Comparison of ENCODE assay signal across 24 cellular contexts in genomic region chr1:72177711-72178110, GRCh38.
DNase-seq lines count a peak whose midpoint lies in the region; ATAC-seq and TF ChIP-seq lines count a peak whose summit lies in the region.
"Had no signal": no experiment of that assay in that cellular context is flagged by ENCODE, and none has a peak within 500 bp of the region (broad histone marks: within the 10 kb centered on the region; RNA-seq: fewer than 3 reads in every experiment).

No MANE protein-coding gene starts in this region.

- H3K79me2 ChIP-seq in PC-3 (ENCODE audit: low read length) = no peaks in the 10 kb centered on the region

- BruUV-seq in MCF 10A (replicated peaks; lab: Mats Ljungman, UMichigan) (no TSS peak), PC-3 (replicated peaks; lab: Mats Ljungman, UMichigan) (no TSS peak)

- H3K9me3 Mint-ChIP-seq in MCF 10A (ENCODE audit: unreplicated experiment) = no peaks in the 10 kb centered on the region
- H3K9me3 Mint-ChIP-seq in stimulated activated naive CD8-positive, alpha-beta T cell treated with anti-CD3 and anti-CD28 coated beads, Interleukin-15, amount 100 ng/mL, for 72 hours = no peaks in the 10 kb centered on the region
- H3K9me3 Mint-ChIP-seq: WTC11 had no signal

- H2AFZ ChIP-seq in PC-3 (ENCODE audit: low read length) = no peak overlapping the region

- H3K27me3 ChIP-seq in breast epithelium = no peaks in the 10 kb centered on the region
- no peaks in the 10 kb centered on the region for H3K27me3 ChIP-seq in PC-3 (ENCODE audit: low read length)
- H3K27me3 ChIP-seq in MG63 = no peaks in the 10 kb centered on the region
- H3K27me3 ChIP-seq: BLaER1 treated with 17β-estradiol and CSF1 and Interleukin-3, amounts not matched to agents 10 nM and 100 nM; esophagus muscularis mucosa; heart left ventricle; left lung; upper lobe of left lung had no signal

- no peak for TF ChIP-seq CTCF in MCF 10A (IDR thresholded peaks at IDR 0.05; ENCODE audit: unreplicated experiment)
- TF ChIP-seq CTCF in breast epithelium (IDR thresholded peaks at IDR 0.05) = no peak
- TF ChIP-seq CTCF in PC-3 (conservative IDR thresholded peaks at IDR 0.05; ENCODE audit: low read depth, low read length) = no peak
- TF ChIP-seq CTCF in fibroblast of pulmonary artery (IDR thresholded peaks at IDR 0.05; ENCODE audit: low read length, missing control alignments) = no peak

- H3K4me3 Mint-ChIP-seq in MCF 10A (ENCODE audit: unreplicated experiment) = no peak overlapping the region
- H3K4me3 Mint-ChIP-seq in stimulated activated naive CD8-positive, alpha-beta T cell treated with anti-CD3 and anti-CD28 coated beads, Interleukin-15, amount 100 ng/mL, for 72 hours = no peak overlapping the region
- H3K4me3 Mint-ChIP-seq: activated naive CD8-positive, alpha-beta T cell; activated T-helper 17 cell treated with anti-CD3 and anti-CD28 coated beads, Interleukin-2, amount 50 U/mL, for 72 hours; neural crest cell; WTC11 had no signal

- peak; percentile 55; the same call in 1 of the 2 replicates for ATAC-seq in PC-3
- ATAC-seq in HG03280 (IDR thresholded peaks at IDR 0.05; ENCODE audit: unreplicated experiment) = no peak
- ATAC-seq in stimulated activated naive CD8-positive, alpha-beta T cell treated with anti-CD3 and anti-CD28 coated beads, Interleukin-15, amount 100 ng/mL, for 72 hours = no peak
- ATAC-seq: A549; activated T-helper 17 cell treated with anti-CD3 and anti-CD28 coated beads, Interleukin-2, amount 50 U/mL, for 72 hours; WTC11 had no signal

- H3K27ac Mint-ChIP-seq in MCF 10A (ENCODE audit: low read depth, unreplicated experiment) = no peak overlapping the region
- no peak overlapping the region for H3K27ac Mint-ChIP-seq in stimulated activated naive CD8-positive, alpha-beta T cell treated with anti-CD3 and anti-CD28 coated beads, Interleukin-15, amount 100 ng/mL, for 72 hours
- H3K27ac Mint-ChIP-seq: activated naive CD8-positive, alpha-beta T cell; activated T-helper 17 cell treated with anti-CD3 and anti-CD28 coated beads, Interleukin-2, amount 50 U/mL, for 72 hours; WTC11 had no signal

- no peak for TF ChIP-seq POLR2A in breast epithelium (IDR thresholded peaks at IDR 0.05)

- H3K4me1 ChIP-seq in breast epithelium = no peaks in the 10 kb centered on the region
- H3K4me1 ChIP-seq in PC-3 (ENCODE audit: insufficient read depth, low read length) = no peaks in the 10 kb centered on the region
- H3K4me1 ChIP-seq: A549; BLaER1 treated with 17β-estradiol and CSF1 and Interleukin-3, amounts not matched to agents 10 nM and 100 nM; heart left ventricle; left lung; upper lobe of left lung had no signal

- no peak overlapping the region for H3K4me2 ChIP-seq in PC-3 (ENCODE audit: low read length)
- H3K4me2 ChIP-seq: A549; BLaER1 treated with 17β-estradiol and CSF1 and Interleukin-3, amounts not matched to agents 10 nM and 100 nM had no signal

- no peaks in the 10 kb centered on the region for H3K9me3 ChIP-seq in breast epithelium
- H3K9me3 ChIP-seq in PC-3 (ENCODE audit: low read length) = no peaks in the 10 kb centered on the region
- H3K9me3 ChIP-seq in MG63 = no peaks in the 10 kb centered on the region
- H3K9me3 ChIP-seq: A549; BLaER1 treated with 17β-estradiol and CSF1 and Interleukin-3, amounts not matched to agents 10 nM and 100 nM; esophagus muscularis mucosa; heart left ventricle; left lung; upper lobe of left lung had no signal

- POLR2A ChIA-PET in MCF 10A (lab: Yijun Ruan, JAX) = no interaction called here
- POLR2A ChIA-PET in PC-3 (lab: Charles Lee; ENCODE audit: unreplicated experiment) = no interaction called here
- POLR2A ChIA-PET in HEK293T (lab: Yijun Ruan, JAX) = no interaction called here

- no peaks in the 10 kb centered on the region for H4K20me1 ChIP-seq in PC-3 (ENCODE audit: low read length)
- H4K20me1 ChIP-seq: BLaER1 treated with 17β-estradiol and CSF1 and Interleukin-3, amounts not matched to agents 10 nM and 100 nM had no signal

- H3K36me3 ChIP-seq in breast epithelium = no peaks in the 10 kb centered on the region
- H3K36me3 ChIP-seq in PC-3 (ENCODE audit: low read depth, low read length) = no peaks in the 10 kb centered on the region
- no peaks in the 10 kb centered on the region for H3K36me3 ChIP-seq in MG63
- H3K36me3 ChIP-seq: BLaER1 treated with 17β-estradiol and CSF1 and Interleukin-3, amounts not matched to agents 10 nM and 100 nM; esophagus muscularis mucosa; heart left ventricle; left lung; upper lobe of left lung had no signal

- no peaks in the 10 kb centered on the region for H3K36me3 Mint-ChIP-seq in MCF 10A (ENCODE audit: insufficient read depth, unreplicated experiment)
- H3K36me3 Mint-ChIP-seq: activated naive CD8-positive, alpha-beta T cell; WTC11 had no signal

- CTCF ChIA-PET in MCF 10A (lab: Yijun Ruan, JAX) (interaction anchor here (0.7 kb wide), 1 partner anchor 1062 kb away, joined by 5 read pairs; no protein-coding TSS in a partner anchor), PC-3 (lab: Charles Lee) (interaction anchor here (0.6 kb wide), 1 partner anchor 646 kb away, joined by 4 read pairs; no protein-coding TSS in a partner anchor), HEK293T (lab: Yijun Ruan, JAX) (no interaction called here)

- H3K27ac ChIP-seq in breast epithelium = no peak overlapping the region
- H3K27ac ChIP-seq in PC-3 (ENCODE audit: low read length) = no peak overlapping the region
- H3K27ac ChIP-seq: A549; BLaER1 treated with 17β-estradiol and CSF1 and Interleukin-3, amounts not matched to agents 10 nM and 100 nM; esophagus muscularis mucosa; heart left ventricle; left lung; upper lobe of left lung had no signal

- no peaks in the 10 kb centered on the region for H3F3A ChIP-seq in PC-3 (ENCODE audit: low read length, unreplicated experiment)

- intact Hi-C loops in MCF 10A (cut with micrococcal nuclease) = no loop called here
- intact Hi-C loops in breast epithelium (cut with DNase I; ENCODE audit: low total_unique reads) = no loop called here
- intact Hi-C loops in PC-3 (cut with micrococcal nuclease) = loop anchor here (10.0 kb wide), 1 partner anchor 897 kb away; no protein-coding TSS in a partner anchor

- H3K27me3 Mint-ChIP-seq in MCF 10A (ENCODE audit: insufficient read depth, unreplicated experiment) = no peaks in the 10 kb centered on the region
- H3K27me3 Mint-ChIP-seq in stimulated activated naive CD8-positive, alpha-beta T cell treated with anti-CD3 and anti-CD28 coated beads, Interleukin-15, amount 100 ng/mL, for 72 hours = no peaks in the 10 kb centered on the region
- H3K27me3 Mint-ChIP-seq: activated naive CD8-positive, alpha-beta T cell; activated T-helper 17 cell treated with anti-CD3 and anti-CD28 coated beads, Interleukin-2, amount 50 U/mL, for 72 hours had no signal

- DNase-seq in MCF 10A (ENCODE audit: unreplicated experiment) (peak; percentile 9), breast epithelium (ENCODE audit: low spot score in 2 of 2) (no peak), PC-3 (peak; percentile 21), fibroblast of pulmonary artery (ENCODE audit: low read depth) (peak; percentile 11), MG63 (no peak), HEK293T (ENCODE audit: extremely low spot score) (no peak)
- no peak for DNase-seq in stimulated activated naive CD8-positive, alpha-beta T cell treated with anti-CD3 and anti-CD28 coated beads, Interleukin-15, amount 100 ng/mL, for 72 hours
- DNase-seq: activated CD8-positive, alpha-beta memory T cell treated with anti-CD3 and anti-CD28 coated beads, Interleukin-2, amount 50 U/mL, for 4 hours; effector memory CD4-positive, alpha-beta T cell; heart left ventricle; Kasumi-1; left lung; NCI-H1092 treated with DMSO at 0.1 percent for 48 hours; NCI-H526 treated with DMSO at 0.1 percent for 48 hours; T-helper 9 cell; upper lobe of left lung had no signal

- no peaks in the 10 kb centered on the region for H3K9me2 ChIP-seq in PC-3 (replicated peaks; ENCODE audit: low read length)

- H3K9ac ChIP-seq in PC-3 (ENCODE audit: low read length) = no peak overlapping the region
- H3K9ac ChIP-seq: BLaER1 treated with 17β-estradiol and CSF1 and Interleukin-3, amounts not matched to agents 10 nM and 100 nM had no signal

- H3K4me3 ChIP-seq in breast epithelium (no peak overlapping the region), PC-3 (ENCODE audit: low read length) (no peak overlapping the region), fibroblast of pulmonary artery (replicated peaks; ENCODE audit: low read depth, low read length) (no peak overlapping the region), MG63 (no peak overlapping the region)
- H3K4me3 ChIP-seq: A549; BLaER1 treated with 17β-estradiol and CSF1 and Interleukin-3, amounts not matched to agents 10 nM and 100 nM; esophagus muscularis mucosa; heart left ventricle; left lung; upper lobe of left lung had no signal

- no peaks in the 10 kb centered on the region for H3K4me1 Mint-ChIP-seq in MCF 10A (ENCODE audit: insufficient read depth, unreplicated experiment)
- no peaks in the 10 kb centered on the region for H3K4me1 Mint-ChIP-seq in stimulated activated naive CD8-positive, alpha-beta T cell treated with anti-CD3 and anti-CD28 coated beads, Interleukin-15, amount 100 ng/mL, for 72 hours
- H3K4me1 Mint-ChIP-seq: activated T-helper 17 cell treated with anti-CD3 and anti-CD28 coated beads, Interleukin-2, amount 50 U/mL, for 72 hours; neural crest cell; WTC11 had no signal

TF ChIP-seq in HEK293T, 16 proteins besides CTCF, POLR2A, EP300 and RAD21:
- TF ChIP-seq FOXA1 (IDR thresholded peaks at IDR 0.05) (no peak), CTBP1 (IDR thresholded peaks at IDR 0.05; ENCODE audit: borderline replicate concordance) (no peak), ARNT (IDR thresholded peaks at IDR 0.05) (no peak), SUZ12 (IDR thresholded peaks at IDR 0.05) (no peak), FOXK2 (IDR thresholded peaks at IDR 0.05) (no peak), BHLHE40 (IDR thresholded peaks at IDR 0.05; ENCODE audit: borderline replicate concordance) (no peak), ELF4 (IDR thresholded peaks at IDR 0.05) (no peak)

Comparison
In these comparisons a context has a peak if more than half of its experiments do, and no peak if none do; other contexts are left out.
1. DNase-seq: peak in MCF 10A (single experiment), PC-3 (single experiment) and fibroblast of pulmonary artery (single experiment); none in breast epithelium (0 of 2), stimulated activated naive CD8-positive, alpha-beta T cell treated with anti-CD3 and anti-CD28 coated beads, Interleukin-15, amount 100 ng/mL, for 72 hours (0 of 2), MG63 (single experiment) and HEK293T (single experiment).